In genomic region chr16:88881090-88881580, GRCh38 we compare ENCODE assay signal across 1 cellular context.
TF ChIP-seq lines count a peak whose summit lies in the region.

No MANE protein-coding gene starts in this region.

TF ChIP-seq in GM23338, 12 proteins besides CTCF, POLR2A, EP300 and RAD21 (continued from another document):
- TF ChIP-seq, protein P1, sequence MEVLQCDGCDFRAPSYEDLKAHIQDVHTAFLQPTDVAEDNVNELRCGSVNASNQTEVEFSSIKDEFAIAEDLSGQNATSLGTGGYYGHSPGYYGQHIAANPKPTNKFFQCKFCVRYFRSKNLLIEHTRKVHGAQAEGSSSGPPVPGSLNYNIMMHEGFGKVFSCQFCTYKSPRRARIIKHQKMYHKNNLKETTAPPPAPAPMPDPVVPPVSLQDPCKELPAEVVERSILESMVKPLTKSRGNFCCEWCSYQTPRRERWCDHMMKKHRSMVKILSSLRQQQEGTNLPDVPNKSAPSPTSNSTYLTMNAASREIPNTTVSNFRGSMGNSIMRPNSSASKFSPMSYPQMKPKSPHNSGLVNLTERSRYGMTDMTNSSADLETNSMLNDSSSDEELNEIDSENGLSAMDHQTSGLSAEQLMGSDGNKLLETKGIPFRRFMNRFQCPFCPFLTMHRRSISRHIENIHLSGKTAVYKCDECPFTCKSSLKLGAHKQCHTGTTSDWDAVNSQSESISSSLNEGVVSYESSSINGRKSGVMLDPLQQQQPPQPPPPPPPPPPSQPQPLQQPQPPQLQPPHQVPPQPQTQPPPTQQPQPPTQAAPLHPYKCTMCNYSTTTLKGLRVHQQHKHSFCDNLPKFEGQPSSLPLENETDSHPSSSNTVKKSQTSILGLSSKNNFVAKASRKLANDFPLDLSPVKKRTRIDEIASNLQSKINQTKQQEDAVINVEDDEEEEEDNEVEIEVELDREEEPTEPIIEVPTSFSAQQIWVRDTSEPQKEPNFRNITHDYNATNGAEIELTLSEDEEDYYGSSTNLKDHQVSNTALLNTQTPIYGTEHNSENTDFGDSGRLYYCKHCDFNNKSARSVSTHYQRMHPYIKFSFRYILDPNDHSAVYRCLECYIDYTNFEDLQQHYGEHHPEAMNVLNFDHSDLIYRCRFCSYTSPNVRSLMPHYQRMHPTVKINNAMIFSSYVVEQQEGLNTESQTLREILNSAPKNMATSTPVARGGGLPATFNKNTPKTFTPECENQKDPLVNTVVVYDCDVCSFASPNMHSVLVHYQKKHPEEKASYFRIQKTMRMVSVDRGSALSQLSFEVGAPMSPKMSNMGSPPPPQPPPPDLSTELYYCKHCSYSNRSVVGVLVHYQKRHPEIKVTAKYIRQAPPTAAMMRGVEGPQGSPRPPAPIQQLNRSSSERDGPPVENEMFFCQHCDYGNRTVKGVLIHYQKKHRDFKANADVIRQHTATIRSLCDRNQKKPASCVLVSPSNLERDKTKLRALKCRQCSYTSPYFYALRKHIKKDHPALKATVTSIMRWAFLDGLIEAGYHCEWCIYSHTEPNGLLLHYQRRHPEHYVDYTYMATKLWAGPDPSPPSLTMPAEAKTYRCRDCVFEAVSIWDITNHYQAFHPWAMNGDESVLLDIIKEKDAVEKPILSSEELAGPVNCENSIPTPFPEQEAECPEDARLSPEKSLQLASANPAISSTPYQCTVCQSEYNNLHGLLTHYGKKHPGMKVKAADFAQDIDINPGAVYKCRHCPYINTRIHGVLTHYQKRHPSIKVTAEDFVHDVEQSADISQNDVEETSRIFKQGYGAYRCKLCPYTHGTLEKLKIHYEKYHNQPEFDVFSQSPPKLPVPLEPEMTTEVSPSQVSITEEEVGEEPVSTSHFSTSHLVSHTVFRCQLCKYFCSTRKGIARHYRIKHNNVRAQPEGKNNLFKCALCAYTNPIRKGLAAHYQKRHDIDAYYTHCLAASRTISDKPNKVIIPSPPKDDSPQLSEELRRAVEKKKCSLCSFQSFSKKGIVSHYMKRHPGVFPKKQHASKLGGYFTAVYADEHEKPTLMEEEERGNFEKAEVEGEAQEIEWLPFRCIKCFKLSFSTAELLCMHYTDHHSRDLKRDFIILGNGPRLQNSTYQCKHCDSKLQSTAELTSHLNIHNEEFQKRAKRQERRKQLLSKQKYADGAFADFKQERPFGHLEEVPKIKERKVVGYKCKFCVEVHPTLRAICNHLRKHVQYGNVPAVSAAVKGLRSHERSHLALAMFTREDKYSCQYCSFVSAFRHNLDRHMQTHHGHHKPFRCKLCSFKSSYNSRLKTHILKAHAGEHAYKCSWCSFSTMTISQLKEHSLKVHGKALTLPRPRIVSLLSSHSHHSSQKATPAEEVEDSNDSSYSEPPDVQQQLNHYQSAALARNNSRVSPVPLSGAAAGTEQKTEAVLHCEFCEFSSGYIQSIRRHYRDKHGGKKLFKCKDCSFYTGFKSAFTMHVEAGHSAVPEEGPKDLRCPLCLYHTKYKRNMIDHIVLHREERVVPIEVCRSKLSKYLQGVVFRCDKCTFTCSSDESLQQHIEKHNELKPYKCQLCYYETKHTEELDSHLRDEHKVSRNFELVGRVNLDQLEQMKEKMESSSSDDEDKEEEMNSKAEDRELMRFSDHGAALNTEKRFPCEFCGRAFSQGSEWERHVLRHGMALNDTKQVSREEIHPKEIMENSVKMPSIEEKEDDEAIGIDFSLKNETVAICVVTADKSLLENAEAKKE (CRISPR knock-in tag; IDR thresholded peaks at IDR 0.05), result no peak
TF ChIP-seq in GM23338: peak in this region for 0.
